In genomic region chr11:12642040-12642439, GRCh38 we compare ENCODE assay signal across 15 cellular contexts. TPM values are rescaled to one million over a fixed set of nuclear protein-coding genes. Genes with fewer than 3 reads are reported as not detected.
DNase-seq lines count a peak whose midpoint lies in the region; TF ChIP-seq lines count a peak whose summit lies in the region.
"Had no signal": no experiment of that assay in that cellular context is flagged by ENCODE, and none has a peak within 500 bp of the region (broad histone marks: within the 10 kb centered on the region; RNA-seq: fewer than 3 reads in every experiment).

No MANE protein-coding gene starts in this region.

- H3K27me3 ChIP-seq in brain microvascular endothelial cell (replicated peaks) = no peaks in the 10 kb centered on the region
- no peaks in the 10 kb centered on the region for H3K27me3 ChIP-seq in mesenchymal stem cell (ENCODE audit: control insufficient read depth in 1 of 2, insufficient read depth in 1 of 2, low read length in 2 of 2)
- H3K27me3 ChIP-seq in H9 (ENCODE audit: insufficient read depth, low read length) = no peaks in the 10 kb centered on the region

- H3K23ac ChIP-seq in mesenchymal stem cell (ENCODE audit: low read length in 2 of 2) = no peak overlapping the region
- H3K23ac ChIP-seq in H9 (ENCODE audit: insufficient read length, low read depth, low read length) = no peak overlapping the region

- peaks cover 10 to 16% of the 10 kb centered on the region in 2 experiments for H3K4me1 Mint-ChIP-seq in H9
- H3K4me1 Mint-ChIP-seq: activated naive CD8-positive, alpha-beta T cell treated with anti-CD3 and anti-CD28 coated beads, Interleukin-2, amount 50 U/mL, for 24 hours; naive thymus-derived CD8-positive, alpha-beta T cell had no signal

- no peaks in the 10 kb centered on the region for H3K79me2 ChIP-seq in H9 (ENCODE audit: insufficient read depth, low read length)

- in situ Hi-C loops in brain microvascular endothelial cell (cut with HindIII; ENCODE audit: low pct_ligation_motif_present, low sequenced_read_pairs) = no loop called here

- no peak overlapping the region for H3T11ph ChIP-seq in H9 (ENCODE audit: low read length)

- no peaks in the 10 kb centered on the region; the same call in 1 of the 2 replicates for H3K27me3 Mint-ChIP-seq in H9 (ENCODE audit: low read depth)

- H2AFZ ChIP-seq in mesenchymal stem cell (ENCODE audit: low read depth, low read length) = no peak overlapping the region
- no peak overlapping the region for H2AFZ ChIP-seq in H9 (ENCODE audit: low read length)

- no peak overlapping the region for H2BK15ac ChIP-seq in mesenchymal stem cell (ENCODE audit: low read depth, poor library complexity, severe bottlenecking)
- H2BK15ac ChIP-seq in H9 (ENCODE audit: low read depth, low read length) = no peak overlapping the region

- H2BK5ac ChIP-seq in mesenchymal stem cell (ENCODE audit: low read depth, low read length, poor library complexity, severe bottlenecking) (no peak overlapping the region), H9 (ENCODE audit: insufficient read length, low read length) (no peak overlapping the region)

- H2BK120ac ChIP-seq in mesenchymal stem cell (ENCODE audit: low read depth, low read length) (no peak overlapping the region), H9 (ENCODE audit: low read depth, low read length, poor library complexity, severe bottlenecking) (no peak overlapping the region)

- H3K27ac ChIP-seq in brain microvascular endothelial cell (no peak overlapping the region), mesenchymal stem cell (ENCODE audit: low read length, poor library complexity, severe bottlenecking) (no peak overlapping the region), H9 (ENCODE audit: insufficient read length, low read depth, low read length) (no peak overlapping the region)
- H3K27ac ChIP-seq: C4-2B, epithelial cell of prostate had no signal

- H3K14ac ChIP-seq in mesenchymal stem cell (ENCODE audit: low read length in 2 of 2) = no peak overlapping the region
- no peak overlapping the region for H3K14ac ChIP-seq in H9 (ENCODE audit: insufficient read depth, low read length)

- H3K4ac ChIP-seq in mesenchymal stem cell (ENCODE audit: low read depth in 1 of 2, low read length in 2 of 2) (peak overlapping the region in 1 of 2 experiments; percentile 10), H9 (ENCODE audit: low read depth, low read length) (no peak overlapping the region)

- peaks cover 2% of the 10 kb centered on the region for H3K4me1 ChIP-seq in mesenchymal stem cell (ENCODE audit: control insufficient read depth, insufficient read depth, low read depth, low read length)
- H3K4me1 ChIP-seq in H9 (ENCODE audit: insufficient read depth, low read length) = no peaks in the 10 kb centered on the region

- TF ChIP-seq CTCF in brain microvascular endothelial cell (IDR thresholded peaks at IDR 0.05; ENCODE audit: low read depth, low read length, missing control alignments) (peak; percentile 18), GM10248 (IDR thresholded peaks at IDR 0.05; ENCODE audit: control extremely low read depth, extremely low read depth, low read depth, missing control alignments) (no peak), H9 (conservative IDR thresholded peaks at IDR 0.05) (no peak)

- peak overlapping the region in 1 of 2 experiments; percentile 66 for H2BK12ac ChIP-seq in mesenchymal stem cell (ENCODE audit: low read length in 2 of 2)
- H2BK12ac ChIP-seq in H9 (ENCODE audit: insufficient read length, low read depth, low read length) = no peak overlapping the region

- no peak overlapping the region for H3K4me2 ChIP-seq in mesenchymal stem cell (ENCODE audit: low read length, poor library complexity, severe bottlenecking)
- H3K4me2 ChIP-seq in H9 (ENCODE audit: insufficient read depth, insufficient read length, low read length) = no peak overlapping the region

- no peak overlapping the region for H4K5ac ChIP-seq in H9 (ENCODE audit: insufficient read length, low read depth, low read length)

- H3K9me3 ChIP-seq in mesenchymal stem cell (ENCODE audit: control insufficient read depth, low read length) (no peaks in the 10 kb centered on the region), H9 (ENCODE audit: control insufficient read depth, low read depth, low read length) (no peaks in the 10 kb centered on the region)

- peak overlapping the region; percentile 9 for H3K9ac ChIP-seq in mesenchymal stem cell (ENCODE audit: low read length)
- H3K9ac ChIP-seq in H9 (ENCODE audit: extremely low read depth, insufficient read length, low read length) = no peak overlapping the region

- H3K36me3 ChIP-seq in brain microvascular endothelial cell (replicated peaks) = no peaks in the 10 kb centered on the region
- no peaks in the 10 kb centered on the region for H3K36me3 ChIP-seq in mesenchymal stem cell (ENCODE audit: control insufficient read depth in 1 of 2, insufficient read depth in 2 of 2, low read depth in 1 of 2, low read length in 2 of 2)

- H3K56ac ChIP-seq in H9 (ENCODE audit: insufficient read length, low read depth, low read length) = no peak overlapping the region

- 33% methylated on average over 5 of the region's 5 CpGs for WGBS in mesenchymal stem cell
- WGBS in H9 (ENCODE audit: extremely low coverage, insufficient read length, low lambda C conversion rate) = no CpG with 5 or more reads among the region's 5 CpGs

- no peak overlapping the region; a peak in 1 of 7 replicates for H3K27ac Mint-ChIP-seq in H9
- H3K27ac Mint-ChIP-seq: activated naive CD8-positive, alpha-beta T cell treated with anti-CD3 and anti-CD28 coated beads, Interleukin-2, amount 50 U/mL, for 24 hours; naive thymus-derived CD8-positive, alpha-beta T cell had no signal

- no peak overlapping the region for H2BK20ac ChIP-seq in H9 (ENCODE audit: low read depth, low read length, poor library complexity, severe bottlenecking)

- CTCF ChIA-PET in GM10248 (lab: Yijun Ruan, JAX) = interaction anchor here (0.8 to 1.8 kb wide), 6 partner anchors 18 to 353 kb away, joined by 3 to 4 read pairs (median 3); no protein-coding TSS in a partner anchor

- H3K23me2 ChIP-seq in H9 (ENCODE audit: insufficient read length, low read depth, low read length, poor library complexity, severe bottlenecking) = no peaks in the 10 kb centered on the region

- no peak overlapping the region for H2AK5ac ChIP-seq in mesenchymal stem cell (ENCODE audit: low read length, severe bottlenecking)
- no peak overlapping the region for H2AK5ac ChIP-seq in H9 (ENCODE audit: insufficient read length, low read length)

- H3K4me3 ChIP-seq in brain microvascular endothelial cell (ENCODE audit: low read depth, low read length) (no peak overlapping the region), mesenchymal stem cell (ENCODE audit: insufficient read depth in 1 of 2, low read depth in 1 of 2, low read length in 2 of 2) (no peak overlapping the region)

- H3K9me3 Mint-ChIP-seq in H9 = peaks cover 8 to 10% of the 10 kb centered on the region in 2 experiments
- H3K9me3 Mint-ChIP-seq: activated naive CD8-positive, alpha-beta T cell treated with anti-CD3 and anti-CD28 coated beads, Interleukin-2, amount 50 U/mL, for 24 hours had no signal

- H3K4me3 Mint-ChIP-seq in H9 = no peak overlapping the region
- H3K4me3 Mint-ChIP-seq: activated naive CD8-positive, alpha-beta T cell treated with anti-CD3 and anti-CD28 coated beads, Interleukin-2, amount 50 U/mL, for 24 hours; naive thymus-derived CD8-positive, alpha-beta T cell had no signal

- POLR2A ChIA-PET in GM10248 (lab: Yijun Ruan, JAX) = no interaction called here

- H3K36me3 Mint-ChIP-seq in H9 (ENCODE audit: insufficient read depth in 1 of 3, low read depth in 3 of 3) = peaks cover 0 to 8% (median 2%) of the 10 kb centered on the region in 3 experiments; a peak in 4 of 7 replicates

- H3K79me1 ChIP-seq in mesenchymal stem cell (replicated peaks; ENCODE audit: low read length, poor library complexity, severe bottlenecking) (no peaks in the 10 kb centered on the region), H9 (ENCODE audit: insufficient read depth, low read depth, low read length, poor library complexity, severe bottlenecking) (no peaks in the 10 kb centered on the region)

- H4K8ac ChIP-seq in mesenchymal stem cell (ENCODE audit: low read length) = peak overlapping the region; percentile 98
- no peak overlapping the region for H4K8ac ChIP-seq in H9 (replicated peaks; ENCODE audit: insufficient read length, low read depth, low read length)

- no peaks in the 10 kb centered on the region for H4K20me1 ChIP-seq in H9 (ENCODE audit: control insufficient read depth, insufficient read depth, insufficient read length)

- DNase-seq in AG20443 (ENCODE audit: low spot score) = peak; percentile 14
- DNase-seq in H4 (ENCODE audit: low spot score) = peak; percentile 30
- peak; percentile 20 for DNase-seq in brain microvascular endothelial cell
- peak; percentile 52 for DNase-seq in mesenchymal stem cell
- DNase-seq in GM10248 (ENCODE audit: extremely low spot score) = no peak
- no peak for DNase-seq in NCI-H82 (lab: John Stamatoyannopoulos, UW)
- DNase-seq in NCI-H748 treated with DMSO at 0.1 percent for 48 hours (lab: John Stamatoyannopoulos, UW) = no peak
- DNase-seq in H9 = no peak
- DNase-seq: activated naive CD8-positive, alpha-beta T cell treated with anti-CD3 and anti-CD28 coated beads, Interleukin-2, amount 50 U/mL, for 24 hours; kidney; naive thymus-derived CD8-positive, alpha-beta T cell; NCI-H2029 treated with DMSO at 0.1 percent for 48 hours; T1000 had no signal

- H4K91ac ChIP-seq in mesenchymal stem cell (ENCODE audit: low read length) (peak overlapping the region; percentile 83), H9 (ENCODE audit: insufficient read length, low read depth, low read length) (no peak overlapping the region)

- H3K18ac ChIP-seq in mesenchymal stem cell (ENCODE audit: low read depth in 1 of 2, low read length in 2 of 2) (peak overlapping the region; percentile 38 to 86), H9 (ENCODE audit: insufficient read length, low read depth, low read length) (no peak overlapping the region)

RNA-seq across cellular contexts. Expression of gene TEAD1, which starts 32.2 kb away (rescaled TPM):
- total RNA-seq in H4 (2014; rRNA removed; shearing (Covaris generic)) = 33.8 and 42.3 TPM in 2 replicates
- polyA plus RNA-seq in mesenchymal stem cell (2013, experiment 1 of 2) = 60.7 TPM
- 58.9 TPM for polyA plus RNA-seq in mesenchymal stem cell (2013, experiment 2 of 2)
- total RNA-seq in H9 (2021) = 75.1 and 76.8 TPM in 2 replicates
- total RNA-seq: naive thymus-derived CD8-positive, alpha-beta T cell had no signal
- polyA plus RNA-seq: naive thymus-derived CD8-positive, alpha-beta T cell had no signal

Comparison
In these comparisons a context has a peak if more than half of its experiments do, and no peak if none do; other contexts are left out.
1. DNase-seq: peak in AG20443 (single experiment), H4 (single experiment), brain microvascular endothelial cell (single experiment) and mesenchymal stem cell (single experiment); none in GM10248 (single experiment), NCI-H82 (single experiment), NCI-H748 treated with DMSO at 0.1 percent for 48 hours (single experiment) and H9 (single experiment).